ENCODE assay signal across 28 cellular contexts in genomic region chr11:92149996-92150395, GRCh38.
A peak's percentile ranks its signal among the peaks of the same experiment; 100 is the strongest.
DNase-seq lines count a peak whose midpoint lies in the region; ATAC-seq and TF ChIP-seq lines count a peak whose summit lies in the region.
"Had no signal": no experiment of that assay in that cellular context is flagged by ENCODE, and none has a peak within 500 bp of the region (broad histone marks: within the 10 kb centered on the region; RNA-seq: fewer than 3 reads in every experiment).

No MANE protein-coding gene starts in this region.

- no peaks in the 10 kb centered on the region for H3K79me2 ChIP-seq in neural progenitor cell (ENCODE audit: low read depth)

- ATAC-seq in GM19023 (IDR thresholded peaks at IDR 0.05; ENCODE audit: unreplicated experiment) (no peak), HG03378 (IDR thresholded peaks at IDR 0.05; ENCODE audit: unreplicated experiment) (no peak)
- ATAC-seq: activated CD8-positive, alpha-beta memory T cell treated with anti-CD3 and anti-CD28 coated beads, Interleukin-2, amount 10 ng/mL, durations not matched to agents 7 days and 5 days; activated T-cell treated with anti-CD3 and anti-CD28 coated beads, Interleukin-2, amount 50 U/mL, for 72 hours; CD8-positive, alpha-beta T cell; stimulated activated naive CD8-positive, alpha-beta T cell treated with anti-CD3 and anti-CD28 coated beads, Interleukin-15, amount 100 ng/mL, for 72 hours had no signal

- H3K27me3 ChIP-seq in neural progenitor cell: no peaks in the 10 kb centered on the region
- H3K27me3 ChIP-seq: sigmoid colon, tibial nerve had no signal

- no peak for TF ChIP-seq CTCF in choroid plexus epithelial cell (conservative IDR thresholded peaks at IDR 0.05; ENCODE audit: low read depth, low read length)
- TF ChIP-seq CTCF in neural progenitor cell (IDR thresholded peaks at IDR 0.05): peak; percentile 14

- H3K9me3 ChIP-seq in neural progenitor cell (ENCODE audit: low read depth): no peaks in the 10 kb centered on the region
- H3K9me3 ChIP-seq: sigmoid colon, tibial nerve had no signal

- no peak overlapping the region for H3K4me3 ChIP-seq in choroid plexus epithelial cell (ENCODE audit: low read depth, low read length)
- H3K4me3 ChIP-seq in neural progenitor cell: no peak overlapping the region
- H3K4me3 ChIP-seq: cardiac muscle cell, dorsolateral prefrontal cortex, lung, sigmoid colon, tibial nerve had no signal

- TF ChIP-seq POLR2A in erythroblast (IDR thresholded peaks at IDR 0.05; ENCODE audit: low read length): no peak

- H3K27me3 Mint-ChIP-seq in neural progenitor cell (ENCODE audit: insufficient read depth, low read depth): peaks cover 4% of the 10 kb centered on the region
- H3K27me3 Mint-ChIP-seq: activated CD4-positive, alpha-beta T cell treated with anti-CD3 and anti-CD28 coated beads, Interleukin-2, amount 10 ng/mL, durations not matched to agents 7 days and 5 days; activated CD8-positive, alpha-beta memory T cell treated with anti-CD3 and anti-CD28 coated beads, Interleukin-2, amount 10 ng/mL, durations not matched to agents 7 days and 5 days; activated naive CD4-positive, alpha-beta T cell treated with anti-CD3 and anti-CD28 coated beads, Interleukin-2, amount 10 ng/mL, durations not matched to agents 7 days and 5 days; progenitor cell of endocrine pancreas; stimulated activated naive CD8-positive, alpha-beta T cell treated with anti-CD3 and anti-CD28 coated beads, Interleukin-15, amount 100 ng/mL, for 72 hours had no signal

- DNase-seq in GM03348 (ENCODE audit: low spot score) (peak; percentile 42), M059J (ENCODE audit: low read depth) (peak; percentile 12), choroid plexus epithelial cell (ENCODE audit: low read depth) (peak; percentile 7), neural progenitor cell (ENCODE audit: low spot score) (peak; percentile 13), erythroblast (lab: John Stamatoyannopoulos, UW) (no peak), NCI-H446 (lab: John Stamatoyannopoulos, UW) (no peak)
- DNase-seq: activated CD4-positive, alpha-beta T cell treated with anti-CD3 and anti-CD28 coated beads, Interleukin-2, amount 10 ng/mL, durations not matched to agents 7 days and 5 days; activated CD8-positive, alpha-beta memory T cell treated with anti-CD3 and anti-CD28 coated beads, Interleukin-2, amount 10 ng/mL, durations not matched to agents 7 days and 5 days; activated naive CD4-positive, alpha-beta T cell treated with anti-CD3 and anti-CD28 coated beads, Interleukin-2, amount 10 ng/mL, durations not matched to agents 7 days and 5 days; activated T-cell treated with anti-CD3 and anti-CD28 coated beads, Interleukin-2, amount 50 U/mL, for 72 hours; amniotic stem cell; CD8-positive, alpha-beta T cell; dorsolateral prefrontal cortex; GDM1; HFFc6; NCI-H1694; NCI-H524; RPMI8226; sigmoid colon; stimulated activated naive CD8-positive, alpha-beta T cell treated with anti-CD3 and anti-CD28 coated beads, Interleukin-15, amount 100 ng/mL, for 72 hours; T-helper 2 cell had no signal

- H3K4me1 ChIP-seq in neural progenitor cell: no peaks in the 10 kb centered on the region
- H3K4me1 ChIP-seq: sigmoid colon, tibial nerve had no signal

- H4K20me1 ChIP-seq in neural progenitor cell (ENCODE audit: low read depth): no peaks in the 10 kb centered on the region

- no peak overlapping the region for H3K4me3 Mint-ChIP-seq in neural progenitor cell
- H3K4me3 Mint-ChIP-seq: activated CD4-positive, alpha-beta T cell treated with anti-CD3 and anti-CD28 coated beads, Interleukin-2, amount 10 ng/mL, durations not matched to agents 7 days and 5 days; activated CD8-positive, alpha-beta memory T cell treated with anti-CD3 and anti-CD28 coated beads, Interleukin-2, amount 10 ng/mL, durations not matched to agents 7 days and 5 days; activated naive CD4-positive, alpha-beta T cell treated with anti-CD3 and anti-CD28 coated beads, Interleukin-2, amount 10 ng/mL, durations not matched to agents 7 days and 5 days; activated T-cell treated with anti-CD3 and anti-CD28 coated beads, Interleukin-2, amount 50 U/mL, for 72 hours; CD8-positive, alpha-beta T cell; HFFc6; stimulated activated naive CD8-positive, alpha-beta T cell treated with anti-CD3 and anti-CD28 coated beads, Interleukin-15, amount 100 ng/mL, for 72 hours had no signal

- no peak overlapping the region for H3K9ac ChIP-seq in neural progenitor cell
- H3K9ac ChIP-seq: KMS-11 had no signal

- no peaks in the 10 kb centered on the region for H3K36me3 ChIP-seq in neural progenitor cell
- H3K36me3 ChIP-seq: cardiac muscle cell, sigmoid colon, tibial nerve had no signal

- H3K4me1 Mint-ChIP-seq in neural progenitor cell: peaks cover 3% of the 10 kb centered on the region
- H3K4me1 Mint-ChIP-seq: activated CD8-positive, alpha-beta memory T cell treated with anti-CD3 and anti-CD28 coated beads, Interleukin-2, amount 10 ng/mL, durations not matched to agents 7 days and 5 days; activated naive CD4-positive, alpha-beta T cell treated with anti-CD3 and anti-CD28 coated beads, Interleukin-2, amount 10 ng/mL, durations not matched to agents 7 days and 5 days; stimulated activated naive CD8-positive, alpha-beta T cell treated with anti-CD3 and anti-CD28 coated beads, Interleukin-15, amount 100 ng/mL, for 72 hours had no signal

- no peaks in the 10 kb centered on the region for H3K9me3 Mint-ChIP-seq in neural progenitor cell
- H3K9me3 Mint-ChIP-seq: activated CD4-positive, alpha-beta T cell treated with anti-CD3 and anti-CD28 coated beads, Interleukin-2, amount 10 ng/mL, durations not matched to agents 7 days and 5 days; CD8-positive, alpha-beta T cell; HFFc6 had no signal

- H3F3A ChIP-seq in neural progenitor cell (ENCODE audit: low read depth): no peaks in the 10 kb centered on the region

- no peaks in the 10 kb centered on the region for H3K36me3 Mint-ChIP-seq in neural progenitor cell
- H3K36me3 Mint-ChIP-seq: activated CD8-positive, alpha-beta memory T cell treated with anti-CD3 and anti-CD28 coated beads, Interleukin-2, amount 10 ng/mL, durations not matched to agents 7 days and 5 days; activated naive CD4-positive, alpha-beta T cell treated with anti-CD3 and anti-CD28 coated beads, Interleukin-2, amount 10 ng/mL, durations not matched to agents 7 days and 5 days; CD8-positive, alpha-beta T cell had no signal

- no peak overlapping the region for H2AFZ ChIP-seq in neural progenitor cell (replicated peaks)

- H3K27ac ChIP-seq in neural progenitor cell: no peak overlapping the region
- H3K27ac ChIP-seq: cardiac muscle cell, dorsolateral prefrontal cortex, KMS-11, sigmoid colon, tibial nerve had no signal

- no peak overlapping the region for H3K4me2 ChIP-seq in neural progenitor cell
- H3K4me2 ChIP-seq: KMS-11 had no signal

- no peak overlapping the region for H3K27ac Mint-ChIP-seq in neural progenitor cell
- H3K27ac Mint-ChIP-seq: activated CD4-positive, alpha-beta T cell treated with anti-CD3 and anti-CD28 coated beads, Interleukin-2, amount 10 ng/mL, durations not matched to agents 7 days and 5 days; activated CD8-positive, alpha-beta memory T cell treated with anti-CD3 and anti-CD28 coated beads, Interleukin-2, amount 10 ng/mL, durations not matched to agents 7 days and 5 days; activated naive CD4-positive, alpha-beta T cell treated with anti-CD3 and anti-CD28 coated beads, Interleukin-2, amount 10 ng/mL, durations not matched to agents 7 days and 5 days; activated T-cell treated with anti-CD3 and anti-CD28 coated beads, Interleukin-2, amount 50 U/mL, for 72 hours; CD8-positive, alpha-beta T cell; HFFc6; progenitor cell of endocrine pancreas; stimulated activated naive CD8-positive, alpha-beta T cell treated with anti-CD3 and anti-CD28 coated beads, Interleukin-15, amount 100 ng/mL, for 72 hours had no signal

Comparison
In these comparisons a context has a peak if more than half of its experiments do, and no peak if none do; other contexts are left out.
1. DNase-seq: peak in GM03348 (single experiment), M059J (single experiment), choroid plexus epithelial cell (single experiment) and neural progenitor cell (single experiment); none in erythroblast (0 of 2) and NCI-H446 (0 of 2).